Comparison of ENCODE assay signal across 8 cellular contexts in the genomic region with DNA sequence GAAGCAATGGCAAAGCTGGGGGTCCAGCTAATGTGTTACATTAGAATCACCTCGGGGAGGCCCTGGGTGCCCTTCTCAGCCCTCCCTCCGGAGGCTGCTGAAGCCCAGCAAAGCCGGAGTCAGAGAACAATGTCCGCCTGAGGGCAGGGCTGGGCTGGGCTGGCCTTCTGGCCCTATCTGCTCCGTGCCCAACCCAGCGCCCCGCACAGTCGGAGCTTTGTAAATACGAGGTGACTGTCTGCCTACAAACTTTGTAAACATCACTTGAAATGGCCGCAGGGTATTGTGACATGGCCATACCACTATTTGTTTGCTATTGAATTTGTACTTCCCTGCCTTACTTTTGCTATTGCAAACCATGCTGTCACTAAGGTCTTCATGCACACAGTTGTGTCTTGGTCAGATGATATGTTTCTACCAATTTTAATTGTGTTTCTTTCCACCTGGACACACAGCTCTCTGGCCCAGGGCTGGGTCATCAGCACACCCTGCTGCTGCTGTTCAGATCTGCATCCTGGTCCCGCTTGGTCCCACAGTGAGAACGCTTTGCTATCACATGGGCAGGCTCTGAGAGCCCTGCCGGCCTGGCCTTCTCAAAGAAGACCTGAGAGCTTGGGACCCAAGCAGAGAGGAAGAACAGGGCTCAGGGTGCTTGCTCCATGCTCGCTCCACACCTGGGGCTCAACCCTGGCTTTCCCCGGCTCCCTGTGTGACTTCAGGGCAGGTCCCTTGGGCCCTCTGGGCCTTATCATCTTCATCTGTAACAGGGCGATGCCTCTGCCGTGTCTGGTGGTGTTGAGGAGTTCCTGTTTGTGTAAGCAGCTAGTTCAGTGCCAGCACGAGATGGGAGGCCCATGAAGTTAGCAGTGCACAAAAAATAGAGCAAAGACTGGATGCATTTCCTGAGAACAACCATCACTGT. TPM values are rescaled to one million over a fixed set of nuclear protein-coding genes. Genes with fewer than 3 reads are reported as not detected.
DNase-seq lines count a peak whose midpoint lies in the region; ATAC-seq and TF ChIP-seq lines count a peak whose summit lies in the region.

No MANE protein-coding gene starts in this region.

- H3K27me3 ChIP-seq in CD4-positive, alpha-beta T cell (ENCODE audit: control insufficient read depth, insufficient read depth, low read length): no peaks in the 10 kb centered on the region
- no peaks in the 10 kb centered on the region for H3K27me3 ChIP-seq in mucosa of stomach (ENCODE audit: control insufficient read depth, insufficient read depth, low read length)

- H3K4me3 ChIP-seq in mucosa of stomach (ENCODE audit: low read length): peak overlapping the region; percentile 81

- no peaks in the 10 kb centered on the region for H3K27me3 Mint-ChIP-seq in CD4-positive, alpha-beta T cell
- no peaks in the 10 kb centered on the region for H3K27me3 Mint-ChIP-seq in activated naive CD4-positive, alpha-beta T cell treated with anti-CD3 and anti-CD28 coated beads, Interleukin-2, amount 50 U/mL, for 24 hours

- intact Hi-C loops in CD4-positive, alpha-beta T cell (cut with DNase I, micrococcal nuclease): loop anchor here in 1 of 2 experiments (1.0 to 2.0 kb wide), 2 partner anchors 13 to 21 kb away; partner anchors contain the start of genes BLOC1S4 and MRFAP1L1

- CTCF ChIA-PET in CD4-positive, alpha-beta T cell (lab: Charles Lee): interaction anchor here (0.6 to 2.1 kb wide), 4 partner anchors 13 to 177 kb away, joined by 3 to 24 read pairs (median 4); partner anchors contain the start of gene MRFAP1L1

- no peaks in the 10 kb centered on the region for H3K36me3 ChIP-seq in mucosa of stomach (ENCODE audit: control insufficient read depth, insufficient read depth, low read length)

- peaks cover 18% of the 10 kb centered on the region for H3K36me3 Mint-ChIP-seq in CD4-positive, alpha-beta T cell (ENCODE audit: low read depth)
- H3K36me3 Mint-ChIP-seq in activated naive CD4-positive, alpha-beta T cell treated with anti-CD3 and anti-CD28 coated beads, Interleukin-2, amount 50 U/mL, for 24 hours: no peaks in the 10 kb centered on the region

- no peaks in the 10 kb centered on the region for H3K9me3 ChIP-seq in CD4-positive, alpha-beta T cell (ENCODE audit: control insufficient read depth, low read length)
- H3K9me3 ChIP-seq in mucosa of stomach (ENCODE audit: control insufficient read depth, low read length): no peaks in the 10 kb centered on the region

- POLR2A ChIA-PET in CD4-positive, alpha-beta T cell (lab: Charles Lee): interaction anchor here (0.6 to 4.7 kb wide), 22 partner anchors 8 to 372 kb away, joined by 3 to 167 read pairs (median 5); partner anchors contain the start of genes BLOC1S4, GRPEL1, KIAA0232 and MRFAP1

- peak; percentile 49 to 71 (median 67) for DNase-seq in CD4-positive, alpha-beta T cell
- DNase-seq in NCI-H69 (lab: John Stamatoyannopoulos, UW) (peak; percentile 25), DMS153 (lab: John Stamatoyannopoulos, UW) (no peak), GOT3 (lab: John Stamatoyannopoulos, UW) (no peak)

- H3K27ac ChIP-seq in CD4-positive, alpha-beta T cell (ENCODE audit: low read depth, low read length): peak overlapping the region; percentile 75

- H3K27ac Mint-ChIP-seq in CD4-positive, alpha-beta T cell: peak overlapping the region; percentile 89
- H3K27ac Mint-ChIP-seq in activated naive CD4-positive, alpha-beta T cell treated with anti-CD3 and anti-CD28 coated beads, Interleukin-2, amount 50 U/mL, for 24 hours: peak overlapping the region; percentile 87

- H3K4me1 Mint-ChIP-seq in CD4-positive, alpha-beta T cell (ENCODE audit: low read depth): peaks cover 82% of the 10 kb centered on the region
- H3K4me1 Mint-ChIP-seq in activated naive CD4-positive, alpha-beta T cell treated with anti-CD3 and anti-CD28 coated beads, Interleukin-2, amount 50 U/mL, for 24 hours: peaks cover 86% of the 10 kb centered on the region

- H3K9ac ChIP-seq in mucosa of stomach (ENCODE audit: low read length): peak overlapping the region; percentile 99

- no peak for TF ChIP-seq CTCF in CD4-positive, alpha-beta T cell (IDR thresholded peaks at IDR 0.05)

- no peaks in the 10 kb centered on the region for H3K9me3 Mint-ChIP-seq in CD4-positive, alpha-beta T cell
- no peaks in the 10 kb centered on the region for H3K9me3 Mint-ChIP-seq in activated naive CD4-positive, alpha-beta T cell treated with anti-CD3 and anti-CD28 coated beads, Interleukin-2, amount 50 U/mL, for 24 hours

- peak; percentile 94 for ATAC-seq in CD4-positive, alpha-beta T cell (ENCODE audit: poor library complexity)
- ATAC-seq in HG03521 (IDR thresholded peaks at IDR 0.05; ENCODE audit: unreplicated experiment) (no peak), GM21360 (IDR thresholded peaks at IDR 0.05; ENCODE audit: unreplicated experiment) (no peak)

- H3K4me3 Mint-ChIP-seq in CD4-positive, alpha-beta T cell: peak overlapping the region; percentile 39
- H3K4me3 Mint-ChIP-seq in activated naive CD4-positive, alpha-beta T cell treated with anti-CD3 and anti-CD28 coated beads, Interleukin-2, amount 50 U/mL, for 24 hours: peak overlapping the region; percentile 69

- H3K4me1 ChIP-seq in mucosa of stomach (ENCODE audit: control insufficient read depth, insufficient read depth, low read length): peaks cover 26% of the 10 kb centered on the region

RNA-seq across cellular contexts. Expression of gene S100P, which starts 2.2 kb away (rescaled TPM):
- 1 to 10 TPM in 1 of 2 experiments, under 1 TPM in 1; 0.58 to 2.8 TPM for total RNA-seq in CD4-positive, alpha-beta T cell

RNA-seq across cellular contexts. Expression of gene MRFAP1L1, which starts 13.7 kb away (rescaled TPM):
- 10 to 100 TPM; 26.6 to 27.0 TPM for total RNA-seq in CD4-positive, alpha-beta T cell

RNA-seq across cellular contexts. Expression of gene BLOC1S4, which starts 20.1 kb away (rescaled TPM):
- 10 to 100 TPM; 24.6 to 27.6 TPM for total RNA-seq in CD4-positive, alpha-beta T cell

RNA-seq across cellular contexts. Expression of gene MRFAP1, which starts 55.4 kb away (rescaled TPM):
- total RNA-seq in CD4-positive, alpha-beta T cell: 100 to 1,000 TPM; 172 to 181 TPM

Comparison
In these comparisons a context has a peak if more than half of its experiments do, and no peak if none do; other contexts are left out.
1. DNase-seq: peak in CD4-positive, alpha-beta T cell (10 of 10) and NCI-H69 (single experiment); none in DMS153 (single experiment) and GOT3 (single experiment).